ENCODE assay signal across 9 cellular contexts in the genomic region with DNA sequence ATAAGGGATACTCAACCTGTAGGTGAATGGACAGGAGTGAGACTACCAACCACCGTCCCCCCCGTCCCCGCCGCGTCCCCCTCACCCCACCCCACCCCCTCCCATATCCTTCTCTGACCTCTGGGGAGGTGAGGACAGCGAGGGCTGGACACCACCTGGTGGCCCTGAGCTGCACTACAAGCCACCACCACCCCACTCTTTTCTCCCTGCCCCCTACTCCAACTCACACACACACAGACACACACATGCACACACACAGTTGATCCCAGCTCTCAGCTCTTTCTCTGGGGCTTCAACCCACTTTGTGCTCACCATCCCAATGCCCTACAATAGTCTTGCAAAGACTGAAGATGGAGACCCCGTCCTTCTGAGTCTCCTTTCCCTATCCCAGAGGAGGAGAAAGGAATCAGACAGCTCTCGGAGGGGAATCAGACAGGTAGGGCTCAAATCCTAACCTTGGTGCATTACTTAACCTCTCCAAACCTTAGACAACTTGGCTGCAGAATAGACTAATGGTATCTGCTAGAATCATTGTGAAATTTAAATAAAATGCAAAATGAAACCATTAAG.
DNase-seq lines count a peak whose midpoint lies in the region; ATAC-seq, FAIRE-seq and TF ChIP-seq lines count a peak whose summit lies in the region.
"Had no signal": no experiment of that assay in that cellular context is flagged by ENCODE, and none has a peak within 500 bp of the region (broad histone marks: within the 10 kb centered on the region; RNA-seq: fewer than 3 reads in every experiment).

No MANE protein-coding gene starts in this region.

- H3K9me2 ChIP-seq in GM23338 (ENCODE audit: insufficient read depth) = peaks cover 5% of the 10 kb centered on the region; the same call in 1 of the 2 replicates

- peaks cover 39% of the 10 kb centered on the region for H3K27me3 Mint-ChIP-seq in CD4-positive, CD25-positive, alpha-beta regulatory T cell
- peaks cover 16% of the 10 kb centered on the region for H3K27me3 Mint-ChIP-seq in GM23338 (ENCODE audit: insufficient read depth, low read depth, poor library complexity)
- H3K27me3 Mint-ChIP-seq in naive thymus-derived CD8-positive, alpha-beta T cell = peaks cover 14 to 45% (median 31%) of the 10 kb centered on the region in 5 donors

- no peaks in the 10 kb centered on the region for H3K36me3 ChIP-seq in CD4-positive, CD25-positive, alpha-beta regulatory T cell (ENCODE audit: control insufficient read depth, insufficient read depth, low read length)
- no peaks in the 10 kb centered on the region for H3K36me3 ChIP-seq in GM23338 (ENCODE audit: insufficient read depth)
- no peaks in the 10 kb centered on the region for H3K36me3 ChIP-seq in endothelial cell of umbilical vein (ENCODE audit: control insufficient read depth in 2 of 2, extremely low read depth in 1 of 2, insufficient read depth in 2 of 2, low read length in 2 of 2)
- H3K36me3 ChIP-seq: SJSA1 had no signal

- H3K27me3 ChIP-seq in CD4-positive, CD25-positive, alpha-beta regulatory T cell (ENCODE audit: control insufficient read depth, insufficient read depth, low read length) = peaks cover 4% of the 10 kb centered on the region
- H3K27me3 ChIP-seq in GM23338 (ENCODE audit: insufficient read depth) (no peaks in the 10 kb centered on the region), endothelial cell of umbilical vein (ENCODE audit: control insufficient read depth in 2 of 2, insufficient read depth in 2 of 2, low read length in 2 of 2) (no peaks in the 10 kb centered on the region)
- H3K27me3 ChIP-seq: SJSA1 had no signal

- POLR2A ChIA-PET in endothelial cell of umbilical vein (lab: Charles Lee) = no interaction called here
- POLR2A ChIA-PET in naive thymus-derived CD8-positive, alpha-beta T cell (lab: Charles Lee) = interaction anchor here (0.6 kb wide), 1 partner anchor 55 kb away, joined by 4 read pairs; no protein-coding TSS in a partner anchor

- H2AFZ ChIP-seq in GM23338 = peak overlapping the region; percentile 83; the same call in 1 of the 2 replicates
- no peak overlapping the region for H2AFZ ChIP-seq in endothelial cell of umbilical vein (ENCODE audit: low read depth, low read length)

- H3K4me3 Mint-ChIP-seq in CD4-positive, CD25-positive, alpha-beta regulatory T cell = no peak overlapping the region
- H3K4me3 Mint-ChIP-seq in GM23338 = no peak overlapping the region
- no peak overlapping the region for H3K4me3 Mint-ChIP-seq in naive thymus-derived CD8-positive, alpha-beta T cell

- ATAC-seq in CD4-positive, CD25-positive, alpha-beta regulatory T cell (ENCODE audit: low read depth in 2 of 2) = peak in 1 of 2 donors; percentile 55
- peak; percentile 95 for ATAC-seq in GM23338
- peak; percentile 53 to 54 for ATAC-seq in naive thymus-derived CD8-positive, alpha-beta T cell
- ATAC-seq in GM21526 (IDR thresholded peaks at IDR 0.05; ENCODE audit: low FRiP score, unreplicated experiment) = no peak
- no peak for ATAC-seq in HG03378 (IDR thresholded peaks at IDR 0.05; ENCODE audit: unreplicated experiment)

- peaks cover 0 to 5% (median 2%) of the 10 kb centered on the region in 4 donors for H3K4me1 Mint-ChIP-seq in CD4-positive, CD25-positive, alpha-beta regulatory T cell
- H3K4me1 Mint-ChIP-seq in GM23338 = peaks cover 12% of the 10 kb centered on the region
- H3K4me1 Mint-ChIP-seq in naive thymus-derived CD8-positive, alpha-beta T cell = peaks cover 3 to 22% (median 5%) of the 10 kb centered on the region in 4 donors

- H3F3A ChIP-seq in GM23338 (replicated peaks; ENCODE audit: low read depth) = no peaks in the 10 kb centered on the region

- H3K4me1 ChIP-seq in CD4-positive, CD25-positive, alpha-beta regulatory T cell (ENCODE audit: control insufficient read depth, insufficient read depth, low read length, poor library complexity, severe bottlenecking) = no peaks in the 10 kb centered on the region
- 0 out of 2 replicates have a peak, but pooled peaks cover 6% of the 10 kb centered on the region for H3K4me1 ChIP-seq in GM23338 (ENCODE audit: insufficient read depth)
- H3K4me1 ChIP-seq in endothelial cell of umbilical vein (ENCODE audit: control insufficient read depth, extremely low read depth, insufficient read depth, low read length) = no peaks in the 10 kb centered on the region

- H3K4me2 ChIP-seq in GM23338 (peak overlapping the region; percentile 42; the same call in 1 of the 2 replicates), endothelial cell of umbilical vein (ENCODE audit: insufficient read depth, low read length) (no peak overlapping the region)

- dilution Hi-C loops in endothelial cell of umbilical vein (cut with MboI; ENCODE audit: extremely low pct_ligation_motif_present, low sequenced_read_pairs) = no loop called here

- H4K20me1 ChIP-seq in GM23338 (replicated peaks; ENCODE audit: insufficient read depth) (no peaks in the 10 kb centered on the region), endothelial cell of umbilical vein (replicated peaks; ENCODE audit: control insufficient read depth, extremely low read depth, insufficient read depth, low read length) (no peaks in the 10 kb centered on the region)

- no peak overlapping the region for H3K27ac Mint-ChIP-seq in CD4-positive, CD25-positive, alpha-beta regulatory T cell
- no peak overlapping the region for H3K27ac Mint-ChIP-seq in GM23338
- H3K27ac Mint-ChIP-seq in naive thymus-derived CD8-positive, alpha-beta T cell = peak overlapping the region in 2 of 10 donors; percentile 16 to 54

- no peak overlapping the region for H3K4me3 ChIP-seq in CD4-positive, CD25-positive, alpha-beta regulatory T cell (ENCODE audit: low read depth, low read length)
- H3K4me3 ChIP-seq in GM23338 (no peak overlapping the region), endothelial cell of umbilical vein (replicated peaks in 1 of 3; ENCODE audit: insufficient read depth in 1 of 3, low read depth in 1 of 3, low read length in 3 of 3) (no peak overlapping the region)
- H3K4me3 ChIP-seq: SJSA1 had no signal

- no peaks in the 10 kb centered on the region for H3K9me1 ChIP-seq in endothelial cell of umbilical vein (replicated peaks; ENCODE audit: control insufficient read depth, extremely low read depth, insufficient read depth, low read length)

- intact Hi-C loops in endothelial cell of umbilical vein (cut with micrococcal nuclease) = loop anchor here (1.0 kb wide), 2 partner anchors 91 to 102 kb away; no protein-coding TSS in a partner anchor
- intact Hi-C loops in posterior vena cava (cut with DNase I) = loop anchor here (10.0 kb wide), 1 partner anchor 99 kb away; no protein-coding TSS in a partner anchor

- no peaks in the 10 kb centered on the region for H3K36me3 Mint-ChIP-seq in CD4-positive, CD25-positive, alpha-beta regulatory T cell
- no peaks in the 10 kb centered on the region; the same call in 2 of the 3 replicates for H3K36me3 Mint-ChIP-seq in GM23338 (ENCODE audit: low read depth)
- H3K36me3 Mint-ChIP-seq in naive thymus-derived CD8-positive, alpha-beta T cell = no peaks in the 10 kb centered on the region

- no TSS peak for BruUV-seq in endothelial cell of umbilical vein (replicated peaks; lab: Mats Ljungman, UMichigan)

- H3K9me3 ChIP-seq in CD4-positive, CD25-positive, alpha-beta regulatory T cell (ENCODE audit: control insufficient read depth in 2 of 2, low read length in 2 of 2) = no peaks in the 10 kb centered on the region
- H3K9me3 ChIP-seq in endothelial cell of umbilical vein (replicated peaks; ENCODE audit: control insufficient read depth, insufficient read depth, low read length) = no peaks in the 10 kb centered on the region
- H3K9me3 ChIP-seq: SJSA1 had no signal

- H3K27ac ChIP-seq in CD4-positive, CD25-positive, alpha-beta regulatory T cell (ENCODE audit: insufficient read depth, low read length, poor library complexity, severe bottlenecking) = no peak overlapping the region
- H3K27ac ChIP-seq in GM23338 (ENCODE audit: low read depth) (no peak overlapping the region), endothelial cell of umbilical vein (ENCODE audit: insufficient read depth, low read depth, low read length) (no peak overlapping the region)
- H3K27ac ChIP-seq: SJSA1 had no signal

- no peaks in the 10 kb centered on the region for H3K9me3 Mint-ChIP-seq in CD4-positive, CD25-positive, alpha-beta regulatory T cell
- H3K9me3 Mint-ChIP-seq in GM23338 = no peaks in the 10 kb centered on the region
- no peaks in the 10 kb centered on the region for H3K9me3 Mint-ChIP-seq in naive thymus-derived CD8-positive, alpha-beta T cell

- no peak for TF ChIP-seq POLR2A in endothelial cell of umbilical vein (IDR thresholded peaks at IDR 0.05; ENCODE audit: low read depth, low read length)

- no peak overlapping the region for H3K9ac ChIP-seq in endothelial cell of umbilical vein (replicated peaks; ENCODE audit: extremely low read depth, insufficient read depth, low read length)

- DNase-seq in CD4-positive, CD25-positive, alpha-beta regulatory T cell = peak in 2 of 3 donors; percentile 19 to 36
- DNase-seq in GM23338 (ENCODE audit: low spot score) = peak; percentile 80
- peak; percentile 32 for DNase-seq in RPMI8226
- DNase-seq in endothelial cell of umbilical vein (ENCODE audit: low read depth, low spot score) = peak; percentile 46
- peak in 3 of 10 donors; percentile 30 to 64 (median 31) for DNase-seq in naive thymus-derived CD8-positive, alpha-beta T cell
- DNase-seq in posterior vena cava (ENCODE audit: low spot score) = no peak

- no peaks in the 10 kb centered on the region for H3K79me2 ChIP-seq in GM23338 (replicated peaks; ENCODE audit: insufficient read depth)
- H3K79me2 ChIP-seq in endothelial cell of umbilical vein (ENCODE audit: control insufficient read depth, insufficient read depth, low read length) = no peaks in the 10 kb centered on the region

- CTCF ChIA-PET in endothelial cell of umbilical vein (lab: Charles Lee) = interaction anchor here (0.6 to 2.8 kb wide), 17 partner anchors 9 to 142 kb away, joined by 3 to 77 read pairs (median 3); no protein-coding TSS in a partner anchor

- TF ChIP-seq CTCF in GM23338 (conservative IDR thresholded peaks at IDR 0.05; ENCODE audit: low read depth in 2 of 2) (peak; percentile 51 to 81), endothelial cell of umbilical vein (IDR thresholded peaks at IDR 0.05; ENCODE audit: extremely low read depth in 1 of 2, insufficient read depth in 1 of 2, low read depth in 1 of 2, low read length in 2 of 2) (peak; percentile 32 to 75)

- peak; percentile 81 for FAIRE-seq in endothelial cell of umbilical vein (lab: Jason Lieb, UNC)

TF ChIP-seq in GM23338, 12 proteins besides CTCF, POLR2A, EP300 and RAD21 (continues in another document):
- TF ChIP-seq NANOG (IDR thresholded peaks at IDR 0.05; ENCODE audit: borderline replicate concordance) = no peak

TF ChIP-seq in endothelial cell of umbilical vein, 7 proteins besides CTCF, POLR2A, EP300 and RAD21 (continues in another document):
- TF ChIP-seq, protein P1, sequence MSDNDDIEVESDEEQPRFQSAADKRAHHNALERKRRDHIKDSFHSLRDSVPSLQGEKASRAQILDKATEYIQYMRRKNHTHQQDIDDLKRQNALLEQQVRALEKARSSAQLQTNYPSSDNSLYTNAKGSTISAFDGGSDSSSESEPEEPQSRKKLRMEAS (IDR thresholded peaks at IDR 0.05; ENCODE audit: insufficient read depth, insufficient read length) = no peak
- TF ChIP-seq JUN (IDR thresholded peaks at IDR 0.05; ENCODE audit: borderline replicate concordance, insufficient read depth, insufficient read length, low read depth) = no peak
- no peak for TF ChIP-seq EZH2 (IDR thresholded peaks at IDR 0.05; ENCODE audit: borderline replicate concordance, low read depth, low read length, severe bottlenecking)

Comparison
In these comparisons a context has a peak if more than half of its experiments do, and no peak if none do; other contexts are left out.
1. ATAC-seq: peak in GM23338 (single experiment) and naive thymus-derived CD8-positive, alpha-beta T cell (2 of 2); none in GM21526 (single experiment) and HG03378 (single experiment).